Comparison of ENCODE assay signal across 9 cellular contexts in genomic region chr3:178084938-178085816, GRCh38.
DNase-seq lines count a peak whose midpoint lies in the region; ATAC-seq and TF ChIP-seq lines count a peak whose summit lies in the region.
"Had no signal": no experiment of that assay in that cellular context is flagged by ENCODE, and none has a peak within 500 bp of the region (broad histone marks: within the 10 kb centered on the region; RNA-seq: fewer than 3 reads in every experiment).

No MANE protein-coding gene starts in this region.

- peak overlapping the region; percentile 36 to 56 for H3K27ac ChIP-seq in tibial artery
- H3K27ac ChIP-seq: epithelial cell of prostate had no signal

- H3K4me1 Mint-ChIP-seq in activated CD8-positive, alpha-beta T cell treated with anti-CD3 and anti-CD28 coated beads for 36 hours (ENCODE audit: low read depth), result peaks cover 36% of the 10 kb centered on the region
- H3K4me1 Mint-ChIP-seq in natural killer cell treated with Interleukin-12 subunit alpha and Interleukin-12 subunit beta and Interleukin-15 and Interleukin-18, amount 100 ng/mL, for 72 hours (ENCODE audit: low read depth in 2 of 2), result peaks cover 5 to 15% of the 10 kb centered on the region in 2 donors

- H3K4me1 ChIP-seq in tibial artery, result peaks cover 0 to 36% (median 23%) of the 10 kb centered on the region in 4 donors

- no peaks in the 10 kb centered on the region for H3K9me3 ChIP-seq in tibial artery

- no peak for TF ChIP-seq CTCF in activated CD8-positive, alpha-beta T cell treated with anti-CD3 and anti-CD28 coated beads for 36 hours (IDR thresholded peaks at IDR 0.05)
- TF ChIP-seq CTCF in fibroblast of villous mesenchyme (IDR thresholded peaks at IDR 0.05; ENCODE audit: insufficient read depth, low read depth, low read length) (no peak), tibial artery (IDR thresholded peaks at IDR 0.05) (no peak)

- CTCF ChIA-PET in activated CD8-positive, alpha-beta T cell treated with anti-CD3 and anti-CD28 coated beads for 36 hours (lab: Charles Lee), result interaction anchor here (0.9 to 1.3 kb wide), 4 partner anchors 9 to 307 kb away, joined by 3 to 4 read pairs (median 4); no protein-coding TSS in a partner anchor

- intact Hi-C loops in activated CD8-positive, alpha-beta T cell treated with anti-CD3 and anti-CD28 coated beads for 36 hours (cut with micrococcal nuclease), result no loop called here
- intact Hi-C loops in tibial artery (cut with DNase I; ENCODE audit: low total_unique reads), result no loop called here

- no peak overlapping the region for H3K4me3 Mint-ChIP-seq in activated CD8-positive, alpha-beta T cell treated with anti-CD3 and anti-CD28 coated beads for 36 hours
- H3K4me3 Mint-ChIP-seq in natural killer cell treated with Interleukin-12 subunit alpha and Interleukin-12 subunit beta and Interleukin-15 and Interleukin-18, amount 100 ng/mL, for 72 hours, result peak overlapping the region; percentile 15

- DNase-seq in COR-L47 (lab: John Stamatoyannopoulos, UW), result peak; percentile 98
- peak; percentile 98 for DNase-seq in NCI-H2029 treated with DMSO at 0.1 percent for 48 hours (lab: John Stamatoyannopoulos, UW)
- DNase-seq in activated CD8-positive, alpha-beta T cell treated with anti-CD3 and anti-CD28 coated beads for 36 hours, result peak; percentile 60
- peak; percentile 88 for DNase-seq in fibroblast of villous mesenchyme (ENCODE audit: low read depth)
- no peak for DNase-seq in natural killer cell treated with Interleukin-12 subunit alpha and Interleukin-12 subunit beta and Interleukin-15 and Interleukin-18, amount 100 ng/mL, for 72 hours (ENCODE audit: low spot score)
- peak; percentile 82 to 87 for DNase-seq in tibial artery
- DNase-seq in mesenteric fat pad (ENCODE audit: low spot score), result no peak

- H3K27ac Mint-ChIP-seq in activated CD8-positive, alpha-beta T cell treated with anti-CD3 and anti-CD28 coated beads for 36 hours, result no peak overlapping the region
- H3K27ac Mint-ChIP-seq in natural killer cell treated with Interleukin-12 subunit alpha and Interleukin-12 subunit beta and Interleukin-15 and Interleukin-18, amount 100 ng/mL, for 72 hours, result peak overlapping the region in 1 of 2 donors; percentile 11

- H3K27me3 ChIP-seq in tibial artery, result no peaks in the 10 kb centered on the region

- POLR2A ChIA-PET in activated CD8-positive, alpha-beta T cell treated with anti-CD3 and anti-CD28 coated beads for 36 hours (lab: Charles Lee), result no interaction called here

- no peaks in the 10 kb centered on the region for H3K9me3 Mint-ChIP-seq in activated CD8-positive, alpha-beta T cell treated with anti-CD3 and anti-CD28 coated beads for 36 hours
- no peaks in the 10 kb centered on the region for H3K9me3 Mint-ChIP-seq in natural killer cell treated with Interleukin-12 subunit alpha and Interleukin-12 subunit beta and Interleukin-15 and Interleukin-18, amount 100 ng/mL, for 72 hours

- H3K27me3 Mint-ChIP-seq in activated CD8-positive, alpha-beta T cell treated with anti-CD3 and anti-CD28 coated beads for 36 hours, result peaks cover 1% of the 10 kb centered on the region
- peaks cover 10 to 19% of the 10 kb centered on the region in 2 donors for H3K27me3 Mint-ChIP-seq in natural killer cell treated with Interleukin-12 subunit alpha and Interleukin-12 subunit beta and Interleukin-15 and Interleukin-18, amount 100 ng/mL, for 72 hours

- H3K36me3 ChIP-seq in tibial artery, result no peaks in the 10 kb centered on the region

- H3K36me3 Mint-ChIP-seq in activated CD8-positive, alpha-beta T cell treated with anti-CD3 and anti-CD28 coated beads for 36 hours (ENCODE audit: low read depth), result no peaks in the 10 kb centered on the region
- H3K36me3 Mint-ChIP-seq in natural killer cell treated with Interleukin-12 subunit alpha and Interleukin-12 subunit beta and Interleukin-15 and Interleukin-18, amount 100 ng/mL, for 72 hours, result no peaks in the 10 kb centered on the region

- ATAC-seq in activated CD8-positive, alpha-beta T cell treated with anti-CD3 and anti-CD28 coated beads for 36 hours, result peak; percentile 74
- no peak for ATAC-seq in natural killer cell treated with Interleukin-12 subunit alpha and Interleukin-12 subunit beta and Interleukin-15 and Interleukin-18, amount 100 ng/mL, for 72 hours
- ATAC-seq in GM21786 (IDR thresholded peaks at IDR 0.05; ENCODE audit: unreplicated experiment), result no peak

- H3K4me3 ChIP-seq in fibroblast of villous mesenchyme (ENCODE audit: low read depth, low read length), result no peak overlapping the region
- H3K4me3 ChIP-seq in tibial artery, result no peak overlapping the region

Comparison
In these comparisons a context has a peak if more than half of its experiments do, and no peak if none do; other contexts are left out.
1. DNase-seq: peak in COR-L47 (single experiment), NCI-H2029 treated with DMSO at 0.1 percent for 48 hours (single experiment), activated CD8-positive, alpha-beta T cell treated with anti-CD3 and anti-CD28 coated beads for 36 hours (single experiment), fibroblast of villous mesenchyme (single experiment) and tibial artery (2 of 2); none in natural killer cell treated with Interleukin-12 subunit alpha and Interleukin-12 subunit beta and Interleukin-15 and Interleukin-18, amount 100 ng/mL, for 72 hours (single experiment) and mesenteric fat pad (single experiment).